Comparison of ENCODE assay signal across 9 cellular contexts in the genomic region with DNA sequence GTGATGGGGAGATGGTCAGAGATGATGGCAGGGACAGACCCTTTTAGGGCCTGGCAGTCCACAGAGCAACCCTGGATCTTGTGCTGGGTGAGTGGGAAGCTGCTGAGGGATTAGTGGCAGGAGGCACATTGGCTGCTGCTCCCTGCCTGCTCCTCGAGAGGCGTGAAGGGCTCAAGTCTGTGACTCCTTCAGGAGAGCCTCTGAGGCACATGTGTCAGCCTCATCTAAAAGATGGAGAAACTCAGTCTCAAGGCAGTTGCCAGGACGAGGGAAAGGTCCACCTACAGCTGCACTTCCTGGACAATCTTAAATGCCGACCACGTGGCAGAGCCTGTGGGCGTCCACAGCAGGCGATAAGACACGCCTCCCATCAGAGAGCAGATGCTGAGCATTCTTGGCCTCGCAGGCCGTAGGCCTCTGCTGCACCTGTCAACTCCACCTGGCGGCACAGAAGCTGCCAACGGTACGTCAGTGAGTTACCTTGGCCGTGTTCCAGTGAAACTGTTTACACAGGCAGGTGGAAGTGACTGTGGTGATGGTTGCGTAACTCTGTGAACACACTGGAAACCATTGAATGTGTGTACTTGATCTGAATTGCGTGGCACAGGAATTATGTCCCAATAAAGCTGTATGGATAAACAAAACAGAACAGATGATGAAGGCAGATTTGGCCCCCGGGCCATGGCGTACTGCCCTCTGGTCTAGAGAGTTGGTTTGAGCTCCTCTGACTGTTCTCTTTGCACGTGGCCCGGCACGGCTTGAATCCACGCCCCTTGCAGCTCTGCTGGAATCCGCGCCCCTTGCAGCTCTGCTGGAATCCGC.
DNase-seq lines count a peak whose midpoint lies in the region; ATAC-seq and TF ChIP-seq lines count a peak whose summit lies in the region.
"Had no signal": no experiment of that assay in that cellular context is flagged by ENCODE, and none has a peak within 500 bp of the region (broad histone marks: within the 10 kb centered on the region; RNA-seq: fewer than 3 reads in every experiment).

No MANE protein-coding gene starts in this region.

- ATAC-seq in mucosa of descending colon: peak; percentile 97
- no peak for ATAC-seq in HG02610 (IDR thresholded peaks at IDR 0.05; ENCODE audit: unreplicated experiment)
- no peak for ATAC-seq in GM18870 (IDR thresholded peaks at IDR 0.05; ENCODE audit: unreplicated experiment)
- ATAC-seq in HG03280 (IDR thresholded peaks at IDR 0.05; ENCODE audit: unreplicated experiment): no peak

- no peaks in the 10 kb centered on the region for H3K36me3 ChIP-seq in mucosa of descending colon (ENCODE audit: low read depth)

- no peak overlapping the region for H3K4me3 Mint-ChIP-seq in activated naive CD8-positive, alpha-beta T cell treated with anti-CD3 and anti-CD28 coated beads for 36 hours
- H3K4me3 Mint-ChIP-seq: stimulated activated naive B cell treated with anti-CD40 and anti-IgM and Interleukin-4, amounts not matched to agents 10 μg/mL and 1 μg/mL and 100 μg/mL, for 72 hours had no signal

- peak overlapping the region; percentile 34 for H3K27ac Mint-ChIP-seq in activated naive CD8-positive, alpha-beta T cell treated with anti-CD3 and anti-CD28 coated beads for 36 hours
- H3K27ac Mint-ChIP-seq: stimulated activated naive B cell treated with anti-CD40 and anti-IgM and Interleukin-4, amounts not matched to agents 10 μg/mL and 1 μg/mL and 100 μg/mL, for 72 hours had no signal

- no peaks in the 10 kb centered on the region for H3K27me3 Mint-ChIP-seq in activated naive CD8-positive, alpha-beta T cell treated with anti-CD3 and anti-CD28 coated beads for 36 hours
- H3K27me3 Mint-ChIP-seq: stimulated activated naive B cell treated with anti-CD40 and anti-IgM and Interleukin-4, amounts not matched to agents 10 μg/mL and 1 μg/mL and 100 μg/mL, for 72 hours had no signal

- no peak overlapping the region for H3K4me3 ChIP-seq in mucosa of descending colon

- DNase-seq in NCI-H524 treated with DMSO at 0.1 percent for 48 hours (lab: John Stamatoyannopoulos, UW) (peak; percentile 35), mucosa of descending colon (peak; percentile 91 to 96 (median 93)), amniotic stem cell (lab: John Stamatoyannopoulos, UW) (no peak)
- DNase-seq in activated naive CD8-positive, alpha-beta T cell treated with anti-CD3 and anti-CD28 coated beads for 36 hours: peak; percentile 9
- DNase-seq: stimulated activated naive B cell treated with anti-CD40 and anti-IgM and Interleukin-4, amounts not matched to agents 10 μg/mL and 1 μg/mL and 100 μg/mL, for 72 hours had no signal

- TF ChIP-seq EP300 in Ishikawa (IDR thresholded peaks at IDR 0.05; ENCODE audit: borderline replicate concordance): no peak

- no peaks in the 10 kb centered on the region for H3K9me3 ChIP-seq in mucosa of descending colon

- peaks cover 8% of the 10 kb centered on the region for H3K4me1 Mint-ChIP-seq in activated naive CD8-positive, alpha-beta T cell treated with anti-CD3 and anti-CD28 coated beads for 36 hours

- intact Hi-C loops in mucosa of descending colon (cut with DNase I, micrococcal nuclease): no loop called here

- peaks cover 7% of the 10 kb centered on the region for H3K36me3 Mint-ChIP-seq in activated naive CD8-positive, alpha-beta T cell treated with anti-CD3 and anti-CD28 coated beads for 36 hours
- H3K36me3 Mint-ChIP-seq: stimulated activated naive B cell treated with anti-CD40 and anti-IgM and Interleukin-4, amounts not matched to agents 10 μg/mL and 1 μg/mL and 100 μg/mL, for 72 hours had no signal

- TF ChIP-seq RAD21 in Ishikawa (IDR thresholded peaks at IDR 0.05; ENCODE audit: low read depth): peak; percentile 24; the same call in 1 of the 2 replicates

- H3K9me3 Mint-ChIP-seq in activated naive CD8-positive, alpha-beta T cell treated with anti-CD3 and anti-CD28 coated beads for 36 hours: no peaks in the 10 kb centered on the region
- H3K9me3 Mint-ChIP-seq: stimulated activated naive B cell treated with anti-CD40 and anti-IgM and Interleukin-4, amounts not matched to agents 10 μg/mL and 1 μg/mL and 100 μg/mL, for 72 hours had no signal

- H3K4me1 ChIP-seq in mucosa of descending colon (ENCODE audit: low read depth): no peaks in the 10 kb centered on the region

- peak; percentile 41 for TF ChIP-seq CTCF in mucosa of descending colon (IDR thresholded peaks at IDR 0.05)

TF ChIP-seq in Ishikawa, 13 proteins besides CTCF, POLR2A, EP300 and RAD21:
- TF ChIP-seq CREB1 (IDR thresholded peaks at IDR 0.05; ENCODE audit: low read depth) (no peak), TEAD4 (IDR thresholded peaks at IDR 0.05) (peak; percentile 84), EGR1 (IDR thresholded peaks at IDR 0.05) (peak; percentile 70; the same call in 1 of the 2 replicates), FOXM1 (IDR thresholded peaks at IDR 0.05; ENCODE audit: borderline replicate concordance, low read depth) (no peak), YY1 (IDR thresholded peaks at IDR 0.05; ENCODE audit: low read depth) (peak; percentile 60; the same call in 1 of the 2 replicates), TAF1 (IDR thresholded peaks at IDR 0.05; ENCODE audit: low read depth) (no peak), NFIC (IDR thresholded peaks at IDR 0.05) (peak; percentile 96), ZBTB7A (IDR thresholded peaks at IDR 0.05; ENCODE audit: low read depth) (no peak), TCF12 (IDR thresholded peaks at IDR 0.05; ENCODE audit: low read depth) (peak; percentile 94), CEBPB (IDR thresholded peaks at IDR 0.05) (peak; percentile 100)
- TF ChIP-seq, protein P1, sequence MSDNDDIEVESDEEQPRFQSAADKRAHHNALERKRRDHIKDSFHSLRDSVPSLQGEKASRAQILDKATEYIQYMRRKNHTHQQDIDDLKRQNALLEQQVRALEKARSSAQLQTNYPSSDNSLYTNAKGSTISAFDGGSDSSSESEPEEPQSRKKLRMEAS (IDR thresholded peaks at IDR 0.05): peak; percentile 97
- TF ChIP-seq, protein P2, sequence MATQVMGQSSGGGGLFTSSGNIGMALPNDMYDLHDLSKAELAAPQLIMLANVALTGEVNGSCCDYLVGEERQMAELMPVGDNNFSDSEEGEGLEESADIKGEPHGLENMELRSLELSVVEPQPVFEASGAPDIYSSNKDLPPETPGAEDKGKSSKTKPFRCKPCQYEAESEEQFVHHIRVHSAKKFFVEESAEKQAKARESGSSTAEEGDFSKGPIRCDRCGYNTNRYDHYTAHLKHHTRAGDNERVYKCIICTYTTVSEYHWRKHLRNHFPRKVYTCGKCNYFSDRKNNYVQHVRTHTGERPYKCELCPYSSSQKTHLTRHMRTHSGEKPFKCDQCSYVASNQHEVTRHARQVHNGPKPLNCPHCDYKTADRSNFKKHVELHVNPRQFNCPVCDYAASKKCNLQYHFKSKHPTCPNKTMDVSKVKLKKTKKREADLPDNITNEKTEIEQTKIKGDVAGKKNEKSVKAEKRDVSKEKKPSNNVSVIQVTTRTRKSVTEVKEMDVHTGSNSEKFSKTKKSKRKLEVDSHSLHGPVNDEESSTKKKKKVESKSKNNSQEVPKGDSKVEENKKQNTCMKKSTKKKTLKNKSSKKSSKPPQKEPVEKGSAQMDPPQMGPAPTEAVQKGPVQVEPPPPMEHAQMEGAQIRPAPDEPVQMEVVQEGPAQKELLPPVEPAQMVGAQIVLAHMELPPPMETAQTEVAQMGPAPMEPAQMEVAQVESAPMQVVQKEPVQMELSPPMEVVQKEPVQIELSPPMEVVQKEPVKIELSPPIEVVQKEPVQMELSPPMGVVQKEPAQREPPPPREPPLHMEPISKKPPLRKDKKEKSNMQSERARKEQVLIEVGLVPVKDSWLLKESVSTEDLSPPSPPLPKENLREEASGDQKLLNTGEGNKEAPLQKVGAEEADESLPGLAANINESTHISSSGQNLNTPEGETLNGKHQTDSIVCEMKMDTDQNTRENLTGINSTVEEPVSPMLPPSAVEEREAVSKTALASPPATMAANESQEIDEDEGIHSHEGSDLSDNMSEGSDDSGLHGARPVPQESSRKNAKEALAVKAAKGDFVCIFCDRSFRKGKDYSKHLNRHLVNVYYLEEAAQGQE (IDR thresholded peaks at IDR 0.05; ENCODE audit: low read depth): no peak
- TF ChIP-seq, protein P3, sequence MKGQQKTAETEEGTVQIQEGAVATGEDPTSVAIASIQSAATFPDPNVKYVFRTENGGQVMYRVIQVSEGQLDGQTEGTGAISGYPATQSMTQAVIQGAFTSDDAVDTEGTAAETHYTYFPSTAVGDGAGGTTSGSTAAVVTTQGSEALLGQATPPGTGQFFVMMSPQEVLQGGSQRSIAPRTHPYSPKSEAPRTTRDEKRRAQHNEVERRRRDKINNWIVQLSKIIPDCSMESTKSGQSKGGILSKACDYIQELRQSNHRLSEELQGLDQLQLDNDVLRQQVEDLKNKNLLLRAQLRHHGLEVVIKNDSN (IDR thresholded peaks at IDR 0.05): peak; percentile 90
TF ChIP-seq in Ishikawa: peak in this region for 8.
